22 cellular contexts compared by ENCODE assay signal in genomic region chr1:63486679-63487078, GRCh38.
"Had no signal": no experiment of that assay in that cellular context is flagged by ENCODE, and none has a peak within 500 bp of the region (broad histone marks: within the 10 kb centered on the region; RNA-seq: fewer than 3 reads in every experiment).

No MANE protein-coding gene starts in this region.

- H3K9me3 ChIP-seq: esophagus squamous epithelium, gastrocnemius medialis, spleen, tibial artery had no signal

- ATAC-seq: activated T-cell treated with anti-CD3 and anti-CD28 coated beads, Interleukin-2, amount 50 U/mL, for 4 hours; gastrocnemius medialis; naive thymus-derived CD8-positive, alpha-beta T cell had no signal

- H3K4me3 ChIP-seq: esophagus squamous epithelium, gastrocnemius medialis, lung, spleen, tibial artery had no signal

- H3K27ac ChIP-seq: esophagus squamous epithelium, gastrocnemius medialis, spleen, tibial artery had no signal

- DNase-seq: activated CD8-positive, alpha-beta memory T cell treated with anti-CD3 and anti-CD28 coated beads, Interleukin-2, amount 50 U/mL, for 4 hours; activated naive CD4-positive, alpha-beta T cell treated with anti-CD3 and anti-CD28 coated beads for 36 hours; activated naive CD8-positive, alpha-beta T cell treated with anti-CD3 and anti-CD28 coated beads, Interleukin-2, amount 10 ng/mL, durations not matched to agents 7 days and 5 days; activated T-cell treated with anti-CD3 and anti-CD28 coated beads, Interleukin-2, amount 50 U/mL, for 4 hours; amygdala; cerebellar nuclear complex; cortex of kidney; endodermal cell; esophagus squamous epithelium; gastrocnemius medialis; head of caudate nucleus; islet precursor cell; left colon; naive thymus-derived CD8-positive, alpha-beta T cell; retina; spleen; stimulated activated CD4-positive, alpha-beta T cell treated with anti-CD3 and anti-CD28 coated beads, Interleukin-4, amount 100 ng/mL, for 24 hours; substantia nigra; SW 1271; T-helper 2 cell; tibial artery had no signal

- H3K27me3 ChIP-seq: esophagus squamous epithelium, gastrocnemius medialis, spleen, tibial artery had no signal

- H3K36me3 ChIP-seq: esophagus squamous epithelium, gastrocnemius medialis, tibial artery had no signal

- H3K4me1 ChIP-seq: esophagus squamous epithelium, gastrocnemius medialis, spleen, tibial artery had no signal
